Comparison of ENCODE assay signal across 17 cellular contexts in the genomic region with DNA sequence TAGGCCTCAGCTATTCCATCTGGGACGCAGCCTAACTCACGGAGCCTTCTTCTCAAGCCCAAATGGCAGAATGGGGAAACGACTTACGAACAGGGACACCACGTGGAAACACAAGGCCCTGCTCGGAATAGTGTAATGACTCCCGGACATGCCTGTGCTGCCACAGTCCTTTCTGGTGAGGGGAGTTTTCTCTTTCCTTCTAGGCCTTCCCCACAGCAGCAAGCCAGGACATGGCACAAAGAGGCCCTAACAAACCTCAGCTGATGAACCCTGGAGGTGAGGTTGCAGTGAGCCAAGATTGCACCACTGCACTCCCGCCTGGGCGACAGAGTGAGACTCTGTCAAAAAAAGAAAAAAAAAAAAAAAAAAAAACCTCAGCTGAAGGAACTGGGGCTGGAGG. TPM values are rescaled to one million over a fixed set of nuclear protein-coding genes. Genes with fewer than 3 reads are reported as not detected.
A peak's percentile ranks its signal among the peaks of the same experiment; 100 is the strongest.
DNase-seq lines count a peak whose midpoint lies in the region; ATAC-seq and TF ChIP-seq lines count a peak whose summit lies in the region.
"Had no signal": no experiment of that assay in that cellular context is flagged by ENCODE, and none has a peak within 500 bp of the region (broad histone marks: within the 10 kb centered on the region; RNA-seq: fewer than 3 reads in every experiment).

No MANE protein-coding gene starts in this region.

- H3K36me3 Mint-ChIP-seq in CD4-positive, alpha-beta T cell (ENCODE audit: low read depth), result peaks cover 46% of the 10 kb centered on the region
- H3K36me3 Mint-ChIP-seq in T-helper 17 cell (ENCODE audit: low read depth), result peaks cover 4% of the 10 kb centered on the region
- peaks cover 85% of the 10 kb centered on the region for H3K36me3 Mint-ChIP-seq in stimulated activated effector memory CD8-positive, alpha-beta T cell treated with anti-CD3 and anti-CD28 coated beads, Interleukin-12 subunit alpha, Interleukin-12 subunit beta, amount 100 ng/mL, for 72 hours
- H3K36me3 Mint-ChIP-seq in naive thymus-derived CD4-positive, alpha-beta T cell, result peaks cover 0 to 20% (median 4%) of the 10 kb centered on the region in 5 donors

- intact Hi-C loops in CD4-positive, alpha-beta T cell (cut with DNase I, micrococcal nuclease), result no loop called here
- intact Hi-C loops in esophagus squamous epithelium (cut with DNase I), result no loop called here
- intact Hi-C loops in naive thymus-derived CD4-positive, alpha-beta T cell (cut with micrococcal nuclease), result no loop called here

- CTCF ChIA-PET in CD4-positive, alpha-beta T cell (lab: Charles Lee), result no interaction called here
- CTCF ChIA-PET in naive thymus-derived CD4-positive, alpha-beta T cell (lab: Charles Lee), result no interaction called here

- TF ChIP-seq CTCF in CD4-positive, alpha-beta T cell (IDR thresholded peaks at IDR 0.05), result no peak
- TF ChIP-seq CTCF in esophagus squamous epithelium (IDR thresholded peaks at IDR 0.05) (no peak), Peyer's patch (IDR thresholded peaks at IDR 0.05) (no peak)

- POLR2A ChIA-PET in CD4-positive, alpha-beta T cell (lab: Charles Lee), result interaction anchor here (12.5 kb wide), 1 partner anchor 14 kb away, joined by 137 read pairs; a partner anchor contains a TSS
- POLR2A ChIA-PET in naive thymus-derived CD4-positive, alpha-beta T cell (lab: Charles Lee), result interaction anchor here (0.7 to 13.7 kb wide), 4 partner anchors 9 to 468 kb away, joined by 3 to 199 read pairs (median 3); a partner anchor contains a TSS

- TF ChIP-seq POLR2A in esophagus squamous epithelium (IDR thresholded peaks at IDR 0.05) (no peak), Peyer's patch (IDR thresholded peaks at IDR 0.05) (no peak)

- no peak overlapping the region for H3K4me3 Mint-ChIP-seq in CD4-positive, alpha-beta T cell
- H3K4me3 Mint-ChIP-seq in T-helper 17 cell, result no peak overlapping the region
- H3K4me3 Mint-ChIP-seq in stimulated activated effector memory CD8-positive, alpha-beta T cell treated with anti-CD3 and anti-CD28 coated beads, Interleukin-12 subunit alpha, Interleukin-12 subunit beta, amount 100 ng/mL, for 72 hours, result no peak overlapping the region
- no peak overlapping the region for H3K4me3 Mint-ChIP-seq in naive thymus-derived CD4-positive, alpha-beta T cell
- H3K4me3 Mint-ChIP-seq: B cell; CD4-positive, alpha-beta memory T cell had no signal

- H3K27ac Mint-ChIP-seq in CD4-positive, alpha-beta T cell, result peak overlapping the region; percentile 12
- peak overlapping the region; percentile 39 for H3K27ac Mint-ChIP-seq in T-helper 17 cell
- peak overlapping the region; percentile 69 for H3K27ac Mint-ChIP-seq in stimulated activated effector memory CD8-positive, alpha-beta T cell treated with anti-CD3 and anti-CD28 coated beads, Interleukin-12 subunit alpha, Interleukin-12 subunit beta, amount 100 ng/mL, for 72 hours
- H3K27ac Mint-ChIP-seq in naive thymus-derived CD4-positive, alpha-beta T cell, result no peak overlapping the region
- H3K27ac Mint-ChIP-seq: B cell had no signal

- WGBS in esophagus squamous epithelium, 2 donors, result 40 to 62% methylated on average over 5 to 9 of the region's 9 CpGs

- no peaks in the 10 kb centered on the region for H3K4me1 Mint-ChIP-seq in CD4-positive, alpha-beta T cell (ENCODE audit: low read depth)
- peaks cover 19% of the 10 kb centered on the region for H3K4me1 Mint-ChIP-seq in T-helper 17 cell
- H3K4me1 Mint-ChIP-seq in stimulated activated effector memory CD8-positive, alpha-beta T cell treated with anti-CD3 and anti-CD28 coated beads, Interleukin-12 subunit alpha, Interleukin-12 subunit beta, amount 100 ng/mL, for 72 hours, result peaks cover 18% of the 10 kb centered on the region
- peaks cover 6 to 33% (median 13%) of the 10 kb centered on the region in 7 donors for H3K4me1 Mint-ChIP-seq in naive thymus-derived CD4-positive, alpha-beta T cell

- no peaks in the 10 kb centered on the region for H3K9me3 ChIP-seq in CD4-positive, alpha-beta T cell (ENCODE audit: control insufficient read depth, low read length)
- H3K9me3 ChIP-seq in T-helper 17 cell (ENCODE audit: control insufficient read depth, low read length, poor library complexity, severe bottlenecking) (no peaks in the 10 kb centered on the region), esophagus squamous epithelium (no peaks in the 10 kb centered on the region), Peyer's patch (no peaks in the 10 kb centered on the region)
- H3K9me3 ChIP-seq in naive thymus-derived CD4-positive, alpha-beta T cell (ENCODE audit: control insufficient read depth in 2 of 3, low read length in 3 of 3), result no peaks in the 10 kb centered on the region

- H3K4me3 ChIP-seq in esophagus squamous epithelium (no peak overlapping the region), Peyer's patch (no peak overlapping the region)
- no peak overlapping the region for H3K4me3 ChIP-seq in naive thymus-derived CD4-positive, alpha-beta T cell (ENCODE audit: low read length)

- no peaks in the 10 kb centered on the region for H3K27me3 ChIP-seq in CD4-positive, alpha-beta T cell (ENCODE audit: control insufficient read depth, insufficient read depth, low read length)
- H3K27me3 ChIP-seq in esophagus squamous epithelium, result no peaks in the 10 kb centered on the region
- no peaks in the 10 kb centered on the region for H3K27me3 ChIP-seq in naive thymus-derived CD4-positive, alpha-beta T cell (ENCODE audit: control insufficient read depth in 2 of 2, insufficient read depth in 2 of 2, low read length in 2 of 2)
- no peaks in the 10 kb centered on the region for H3K27me3 ChIP-seq in Peyer's patch

- no peaks in the 10 kb centered on the region for H3K27me3 Mint-ChIP-seq in CD4-positive, alpha-beta T cell
- H3K27me3 Mint-ChIP-seq in T-helper 17 cell, result no peaks in the 10 kb centered on the region
- no peaks in the 10 kb centered on the region for H3K27me3 Mint-ChIP-seq in naive thymus-derived CD4-positive, alpha-beta T cell
- H3K27me3 Mint-ChIP-seq: B cell; CD4-positive, alpha-beta memory T cell had no signal

- H3K9me3 Mint-ChIP-seq in CD4-positive, alpha-beta T cell, result no peaks in the 10 kb centered on the region
- H3K9me3 Mint-ChIP-seq in stimulated activated effector memory CD8-positive, alpha-beta T cell treated with anti-CD3 and anti-CD28 coated beads, Interleukin-12 subunit alpha, Interleukin-12 subunit beta, amount 100 ng/mL, for 72 hours, result no peaks in the 10 kb centered on the region
- H3K9me3 Mint-ChIP-seq in naive thymus-derived CD4-positive, alpha-beta T cell, result peaks cover 0 to 2% (median 0%) of the 10 kb centered on the region in 11 donors
- H3K9me3 Mint-ChIP-seq: CD4-positive, alpha-beta memory T cell had no signal

- peaks cover 10 to 68% (median 11%) of the 10 kb centered on the region in 3 donors for H3K36me3 ChIP-seq in esophagus squamous epithelium
- peaks cover 0 to 62% (median 10%) of the 10 kb centered on the region in 3 experiments for H3K36me3 ChIP-seq in naive thymus-derived CD4-positive, alpha-beta T cell (ENCODE audit: control insufficient read depth in 2 of 3, insufficient read depth in 3 of 3, low read length in 3 of 3)
- peaks cover 0 to 33% (median 0%) of the 10 kb centered on the region in 3 donors for H3K36me3 ChIP-seq in Peyer's patch

- peaks cover 14 to 68% (median 17%) of the 10 kb centered on the region in 3 donors for H3K4me1 ChIP-seq in esophagus squamous epithelium
- H3K4me1 ChIP-seq in naive thymus-derived CD4-positive, alpha-beta T cell (ENCODE audit: control insufficient read depth in 2 of 2, insufficient read depth in 2 of 2, low read length in 2 of 2), result no peaks in the 10 kb centered on the region
- peaks cover 0 to 10% (median 2%) of the 10 kb centered on the region in 4 donors for H3K4me1 ChIP-seq in Peyer's patch

- ATAC-seq in CD4-positive, alpha-beta T cell (ENCODE audit: poor library complexity), result no peak
- ATAC-seq in T-helper 17 cell, result no peak
- no peak for ATAC-seq in stimulated activated effector memory CD8-positive, alpha-beta T cell treated with anti-CD3 and anti-CD28 coated beads, Interleukin-12 subunit alpha, Interleukin-12 subunit beta, amount 100 ng/mL, for 72 hours
- no peak for ATAC-seq in naive thymus-derived CD4-positive, alpha-beta T cell
- ATAC-seq: HCT116 had no signal

- no peak for DNase-seq in CD4-positive, alpha-beta T cell
- DNase-seq in T-helper 17 cell, result no peak
- DNase-seq in esophagus squamous epithelium (lab: John Stamatoyannopoulos, UW), result no peak
- DNase-seq in stimulated activated effector memory CD8-positive, alpha-beta T cell treated with anti-CD3 and anti-CD28 coated beads, Interleukin-12 subunit alpha, Interleukin-12 subunit beta, amount 100 ng/mL, for 72 hours (ENCODE audit: low spot score in 2 of 2), result no peak
- no peak for DNase-seq in naive thymus-derived CD4-positive, alpha-beta T cell
- DNase-seq in Peyer's patch, result no peak
- no peak for DNase-seq in Ammon's horn (ENCODE audit: low spot score)
- DNase-seq: ACHN; C1 segment of cervical spinal cord; CD4-positive, alpha-beta memory T cell; COR-L47; DND-41; GDM1 had no signal

- H3K27ac ChIP-seq in CD4-positive, alpha-beta T cell (ENCODE audit: low read depth, low read length), result no peak overlapping the region
- H3K27ac ChIP-seq in esophagus squamous epithelium (peak overlapping the region; percentile 34 to 71 (median 63)), Peyer's patch (no peak overlapping the region)
- no peak overlapping the region for H3K27ac ChIP-seq in naive thymus-derived CD4-positive, alpha-beta T cell (ENCODE audit: low read depth, low read length)
- H3K27ac ChIP-seq: HL-60 had no signal

RNA-seq across cellular contexts. Expression of a gene that starts 15.3 kb away (rescaled TPM):
- total RNA-seq in CD4-positive, alpha-beta T cell, result 10 to 100 TPM; 55.1 to 55.6 TPM
- total RNA-seq in T-helper 17 cell (10 to 100 TPM; 44.9 to 49.5 TPM), esophagus squamous epithelium (10 to 100 TPM; 13.4 to 35.1 (median 28.5) TPM), Peyer's patch (10 to 100 TPM; 15.1 to 27.3 (median 24.5) TPM)
- total RNA-seq in naive thymus-derived CD4-positive, alpha-beta T cell, result 10 to 100 TPM; 30.3 to 89.2 (median 64.1) TPM
- 10 to 100 TPM; 15.3 to 25.5 TPM for polyA plus RNA-seq in naive thymus-derived CD4-positive, alpha-beta T cell

RNA-seq across cellular contexts. Expression of a gene that starts 17.2 kb away (rescaled TPM):
- total RNA-seq in CD4-positive, alpha-beta T cell, result under 1 TPM in 1 of 2 experiments, not detected in 1; 0.17 TPM
- total RNA-seq in T-helper 17 cell (not detected), esophagus squamous epithelium (not detected), Peyer's patch (not detected)
- under 1 TPM in 1 of 5 experiments, not detected in 4; 0.16 TPM for total RNA-seq in naive thymus-derived CD4-positive, alpha-beta T cell
- not detected for polyA plus RNA-seq in naive thymus-derived CD4-positive, alpha-beta T cell
- total RNA-seq: A172; CD4-positive, alpha-beta memory T cell had no signal
- polyA plus RNA-seq: CD4-positive, alpha-beta memory T cell had no signal

RNA-seq across cellular contexts. Expression of a gene that starts 19.2 kb away (rescaled TPM):
- total RNA-seq in CD4-positive, alpha-beta T cell, result 1 to 10 TPM; 1.6 to 2.2 TPM
- total RNA-seq in T-helper 17 cell (1 to 10 TPM; 7.0 to 7.2 TPM), esophagus squamous epithelium (1 to 10 TPM; 2.4 to 7.2 (median 4.6) TPM), Peyer's patch (1 to 10 TPM; 4.0 to 9.1 (median 5.8) TPM)
- total RNA-seq in naive thymus-derived CD4-positive, alpha-beta T cell, result 10 to 100 TPM in 1 of 5 experiments, 1 to 10 TPM in 4; 6.0 to 14.6 (median 7.2) TPM
- 10 to 100 TPM; 14.9 to 24.8 TPM for polyA plus RNA-seq in naive thymus-derived CD4-positive, alpha-beta T cell

RNA-seq across cellular contexts. Expression of a gene that starts 20.1 kb away (rescaled TPM):
- total RNA-seq in CD4-positive, alpha-beta T cell, result 100 to 1,000 TPM; 491 to 501 TPM
- 100 to 1,000 TPM; 553 to 572 TPM for total RNA-seq in T-helper 17 cell
- 10 to 100 TPM; 59.3 to 94.9 (median 78.2) TPM for total RNA-seq in esophagus squamous epithelium
- 100 to 1,000 TPM; 165 to 501 (median 225) TPM for total RNA-seq in naive thymus-derived CD4-positive, alpha-beta T cell
- 10 to 100 TPM; 43.6 to 82.4 TPM for polyA plus RNA-seq in naive thymus-derived CD4-positive, alpha-beta T cell
- 100 to 1,000 TPM in 3 of 4 donors, 10 to 100 TPM in 1; 94.6 to 204 (median 157) TPM for total RNA-seq in Peyer's patch

RNA-seq across cellular contexts. Expression of a gene that starts 24.8 kb away (rescaled TPM):
- total RNA-seq in CD4-positive, alpha-beta T cell, result 1 to 10 TPM; 1.5 to 1.7 TPM
- 1 to 10 TPM; 2.0 to 2.6 TPM for total RNA-seq in T-helper 17 cell
- 10 to 100 TPM in 1 of 4 donors, 1 to 10 TPM in 3; 2.7 to 18.1 (median 6.1) TPM for total RNA-seq in esophagus squamous epithelium
- total RNA-seq in naive thymus-derived CD4-positive, alpha-beta T cell, result 10 to 100 TPM in 1 of 5 experiments, 1 to 10 TPM in 4; 2.8 to 39.7 (median 3.4) TPM
- under 1 TPM in 1 of 2 donors, not detected in 1; 0.09 TPM for polyA plus RNA-seq in naive thymus-derived CD4-positive, alpha-beta T cell
- 1 to 10 TPM in 1 of 4 donors, not detected in 3; 1.0 TPM for total RNA-seq in Peyer's patch
- total RNA-seq: A172 had no signal

Comparison
In these comparisons a context has a peak if more than half of its experiments do, and no peak if none do; other contexts are left out.
1. H3K27ac ChIP-seq: peak in esophagus squamous epithelium (4 of 4); none in CD4-positive, alpha-beta T cell (single experiment), naive thymus-derived CD4-positive, alpha-beta T cell (single experiment) and Peyer's patch (0 of 4).
2. H3K27ac Mint-ChIP-seq: peak in CD4-positive, alpha-beta T cell (single experiment), T-helper 17 cell (single experiment) and stimulated activated effector memory CD8-positive, alpha-beta T cell treated with anti-CD3 and anti-CD28 coated beads, Interleukin-12 subunit alpha, Interleukin-12 subunit beta, amount 100 ng/mL, for 72 hours (single experiment); none in naive thymus-derived CD4-positive, alpha-beta T cell (0 of 9).